ENCODE assay signal across 8 cellular contexts in the genomic region with DNA sequence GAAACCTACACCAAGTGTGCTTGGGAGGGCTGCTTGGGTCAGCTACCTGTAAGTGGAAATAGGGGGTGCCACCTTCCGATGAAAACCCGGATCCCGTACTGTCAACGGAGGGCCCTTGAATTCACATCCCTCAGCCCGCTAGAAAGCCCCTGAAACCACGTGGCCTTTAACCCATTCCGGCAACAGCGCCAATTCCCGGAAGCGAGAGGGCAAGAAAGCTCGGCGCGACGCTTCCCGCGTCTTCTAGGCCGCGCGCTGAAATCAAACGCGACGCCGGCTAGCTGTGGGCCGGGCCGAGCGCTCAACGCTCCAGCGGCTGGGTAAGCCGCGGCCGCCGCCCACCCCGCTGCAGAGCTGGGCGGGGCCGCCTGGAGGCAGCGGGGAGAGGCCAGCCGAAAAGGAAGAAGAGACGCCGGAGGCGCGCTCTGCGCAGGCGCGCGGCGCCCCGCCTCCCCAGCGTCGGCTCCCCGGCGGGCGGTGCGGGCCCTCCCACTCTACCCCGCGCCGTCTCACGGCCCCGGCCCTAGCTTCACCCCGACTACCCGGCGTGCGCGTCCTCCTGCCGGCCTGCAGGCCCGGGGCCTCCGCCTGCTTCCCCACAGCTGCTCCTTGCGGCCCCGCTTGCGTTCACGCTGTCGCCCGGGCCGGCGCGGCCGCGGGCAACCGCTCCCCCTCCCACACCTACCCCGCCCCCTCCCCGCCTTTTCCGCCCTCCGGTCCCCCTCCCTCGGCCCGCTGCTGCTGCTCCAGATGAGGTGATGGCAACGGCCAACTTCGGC. TPM values are rescaled to one million over a fixed set of nuclear protein-coding genes. Genes with fewer than 3 reads are reported as not detected.
DNase-seq lines count a peak whose midpoint lies in the region; ATAC-seq and TF ChIP-seq lines count a peak whose summit lies in the region.

A gene (plus strand): TSS at position 492 of the 779 bp plus-strand sequence. CDS start 267 bp downstream, at position 759.

- H3K27me3 ChIP-seq in lung (ENCODE audit: control insufficient read depth, insufficient read depth): no peaks in the 10 kb centered on the region

- peaks cover 2 to 7% of the 10 kb centered on the region in 2 donors for H3K4me1 ChIP-seq in lung (ENCODE audit: control insufficient read depth in 2 of 2, insufficient read depth in 2 of 2, low read length in 2 of 2)

- DNase-seq in COLO829 (ENCODE audit: low spot score) (peak; percentile 84), GM20000 (ENCODE audit: low spot score) (peak; percentile 99), HS-5 (ENCODE audit: low read depth) (peak; percentile 72), NK-92 (lab: John Stamatoyannopoulos, UW; ENCODE audit: unreplicated experiment) (peak; percentile 63), lung (ENCODE audit: low spot score) (peak; percentile 86)
- DNase-seq in activated CD8-positive, alpha-beta memory T cell treated with anti-CD3 and anti-CD28 coated beads for 1 hour (ENCODE audit: extremely low read depth in 1 of 2, low read depth in 1 of 2): peak; percentile 65 to 82
- DNase-seq in effector CD4-positive, alpha-beta T cell: peak; percentile 84
- DNase-seq in stimulated activated CD4-positive, alpha-beta T cell treated with anti-CD3 and anti-CD28 coated beads, TNF-alpha, amount 100 ng/mL, for 24 hours (ENCODE audit: low read depth in 3 of 3): peak; percentile 82 to 91 (median 82)

- 0 to 1% methylated on average over 77 to 86 of the region's 86 CpGs for WGBS in lung, 2 donors

- H3K27ac ChIP-seq in lung (ENCODE audit: low read depth in 1 of 2, low read length in 1 of 2): peak within 1 kb of the TSS; percentile 87 to 95

- H3K4me3 ChIP-seq in lung: peak within 1 kb of the TSS; percentile 76

- H3K36me3 ChIP-seq in lung (ENCODE audit: control insufficient read depth in 2 of 2, insufficient read depth in 2 of 2, low read length in 2 of 2): no peaks in the 10 kb centered on the region

- ATAC-seq in lung (ENCODE audit: insufficient read depth, low FRiP score): peak; percentile 96

- TF ChIP-seq CTCF in GM20000 (IDR thresholded peaks at IDR 0.05; ENCODE audit: extremely low read depth, missing control alignments) (no peak), lung (IDR thresholded peaks at IDR 0.05; ENCODE audit: control extremely low read depth, extremely low read depth) (no peak)

- H3K9me3 ChIP-seq in lung (ENCODE audit: control insufficient read depth in 2 of 2, insufficient read depth in 1 of 2, low read length in 1 of 2): no peaks in the 10 kb centered on the region

RNA-seq across cellular contexts. Expression of the gene that starts here (rescaled TPM):
- total RNA-seq in lung: 10 to 100 TPM; 27.7 to 64.3 TPM
- 10 to 100 TPM in 1 of 2 donors, 1 to 10 TPM in 1; 3.5 to 12.8 TPM for polyA plus RNA-seq in lung

Comparison
In these comparisons a context has a peak if more than half of its experiments do, and no peak if none do; other contexts are left out.
1. Peak in every context shown above with its lines: DNase-seq, ATAC-seq, H3K4me3 ChIP-seq and H3K27ac ChIP-seq.